ENCODE assay signal across 28 cellular contexts in genomic region chr1:75733661-75734060, GRCh38.
"Had no signal": no experiment of that assay in that cellular context is flagged by ENCODE, and none has a peak within 500 bp of the region (broad histone marks: within the 10 kb centered on the region; RNA-seq: fewer than 3 reads in every experiment).

No MANE protein-coding gene starts in this region.

- H3K9me3 ChIP-seq: left ventricle myocardium inferior, pancreas, stomach, testis, thyroid gland, transverse colon, upper lobe of left lung, vagina had no signal

- ATAC-seq: left colon; natural killer cell treated with Interleukin-12 subunit alpha and Interleukin-12 subunit beta and Interleukin-15 and Interleukin-18, amount 100 ng/mL, for 72 hours; pancreas; right cardiac atrium; sciatic nerve; stimulated activated naive B cell treated with anti-CD40 and anti-IgM and Interleukin-4, amounts not matched to agents 10 μg/mL and 1 μg/mL and 100 μg/mL, for 72 hours; stimulated activated naive CD8-positive, alpha-beta T cell treated with anti-CD3 and anti-CD28 coated beads, Interleukin-15, Interleukin-2, amounts not matched to agents 100 U/mL and 50 U/mL, for 24 hours had no signal

- H3K4me1 ChIP-seq: testis, thyroid gland, transverse colon, upper lobe of left lung, vagina had no signal

- H3K27ac ChIP-seq: left ventricle myocardium inferior, pancreas, skin epidermis, stomach, testis, thyroid gland, transverse colon, upper lobe of left lung, vagina had no signal

- H3K27me3 ChIP-seq: pancreas, stomach, testis, thyroid gland, transverse colon, upper lobe of left lung, vagina had no signal

- H3K4me3 ChIP-seq: left ventricle myocardium inferior, lung, pancreas, skin epidermis, stomach, testis, thyroid gland, transverse colon, upper lobe of left lung, vagina had no signal

- DNase-seq: hypothalamus; immature natural killer cell; kidney; left colon; left ventricle myocardium inferior; mesendoderm; naive B cell; nucleus accumbens; pancreas; posterior cingulate gyrus; retina; right cardiac atrium; stimulated activated CD4-positive, alpha-beta T cell treated with anti-CD3 and anti-CD28 coated beads, Interleukin-12 subunit alpha, Interleukin-12 subunit beta, amount 100 ng/mL, for 4 hours; stimulated activated CD4-positive, alpha-beta T cell treated with anti-CD3 and anti-CD28 coated beads, Interleukin-15, amount 100 ng/mL, for 24 hours; stimulated activated CD4-positive, alpha-beta T cell treated with anti-CD3 and anti-CD28 coated beads, Interleukin-2, amount 100 ng/mL, for 24 hours; stimulated activated CD4-positive, alpha-beta T cell treated with anti-CD3 and anti-CD28 coated beads, Interleukin-4, amount 100 ng/mL, for 1 hour; stimulated activated naive B cell treated with anti-CD40 and anti-IgM and Interleukin-4, amounts not matched to agents 10 μg/mL and 1 μg/mL and 100 μg/mL, for 72 hours; stimulated activated naive CD8-positive, alpha-beta T cell treated with anti-CD3 and anti-CD28 coated beads, Interleukin-15, Interleukin-2, amounts not matched to agents 100 U/mL and 50 U/mL, for 24 hours; stomach; testis; thyroid gland; transverse colon; upper lobe of left lung had no signal
